17 cellular contexts compared by ENCODE assay signal in genomic region chr6:108309844-108310243, GRCh38. TPM values are rescaled to one million over a fixed set of nuclear protein-coding genes. Genes with fewer than 3 reads are reported as not detected.
DNase-seq lines count a peak whose midpoint lies in the region; ATAC-seq, FAIRE-seq and TF ChIP-seq lines count a peak whose summit lies in the region.
"Had no signal": no experiment of that assay in that cellular context is flagged by ENCODE, and none has a peak within 500 bp of the region (broad histone marks: within the 10 kb centered on the region; RNA-seq: fewer than 3 reads in every experiment).

No MANE protein-coding gene starts in this region.

- H3K27ac Mint-ChIP-seq in osteocyte (ENCODE audit: unreplicated experiment), result no peak overlapping the region
- H3K27ac Mint-ChIP-seq: CD4-positive, alpha-beta memory T cell; GM23338; H9 had no signal

- H3K4me3 ChIP-seq in OCI-LY1 (ENCODE audit: low read depth, low read length, poor library complexity, severe bottlenecking) (no peak overlapping the region), GM12878 (no peak overlapping the region)
- H3K4me3 ChIP-seq: GM23338 had no signal

- H3K36me3 ChIP-seq in OCI-LY1 (ENCODE audit: insufficient read depth, low read length) (no peaks in the 10 kb centered on the region), GM12878 (ENCODE audit: control insufficient read depth in 2 of 2, insufficient read depth in 2 of 2, low read length in 1 of 2) (no peaks in the 10 kb centered on the region)

- no peak for TF ChIP-seq RAD21 in GM12878 (IDR thresholded peaks at IDR 0.05; ENCODE audit: insufficient read depth, low read depth, low read length)

- no peaks in the 10 kb centered on the region for H3K4me1 Mint-ChIP-seq in osteocyte (ENCODE audit: unreplicated experiment)

- H3K4me1 ChIP-seq in OCI-LY1 (ENCODE audit: insufficient read depth, low read length, severe bottlenecking), result peaks cover 23% of the 10 kb centered on the region
- H3K4me1 ChIP-seq in GM12878 (ENCODE audit: control insufficient read depth, insufficient read depth, low read length), result peaks cover 2% of the 10 kb centered on the region; the same call in 1 of the 2 replicates

- POLR2A ChIA-PET in GM12878 (lab: Charles Lee), result interaction anchor here (1.2 to 1.3 kb wide), 2 partner anchors 15 to 54 kb away, joined by 4 to 8 read pairs; partner anchors contain the start of gene AFG1L

- H3K27me3 ChIP-seq in OCI-LY1 (ENCODE audit: insufficient read depth, low read length) (no peaks in the 10 kb centered on the region), GM12878 (replicated peaks in 1 of 2; ENCODE audit: control insufficient read depth in 2 of 2, insufficient read depth in 2 of 2, low read length in 1 of 2) (no peaks in the 10 kb centered on the region)

- no peaks in the 10 kb centered on the region for H3K9me2 ChIP-seq in OCI-LY1 (ENCODE audit: low read depth, low read length)

- H3K9ac ChIP-seq in OCI-LY1 (ENCODE audit: low read length), result no peak overlapping the region
- H3K9ac ChIP-seq in GM12878 (ENCODE audit: control insufficient read depth, insufficient read depth, low read length), result no peak overlapping the region

- H3K9me3 ChIP-seq in OCI-LY1 (ENCODE audit: low read length), result no peaks in the 10 kb centered on the region
- no peaks in the 10 kb centered on the region for H3K9me3 ChIP-seq in GM12878 (replicated peaks; ENCODE audit: control insufficient read depth, insufficient read depth, low read length)

- DNase-seq in GM12878 (ENCODE audit: low read depth, low spot score) (no peak), osteocyte (ENCODE audit: extremely low spot score, unreplicated experiment) (peak; percentile 7), SHP77 treated with DMSO at 0.1 percent for 48 hours (lab: John Stamatoyannopoulos, UW) (no peak)
- DNase-seq: C1 segment of cervical spinal cord; Calu3; CD4-positive, alpha-beta memory T cell; COR-L47; DMS53; DMS79 treated with DMSO at 0.1 percent for 48 hours; H9 had no signal

- H2AFZ ChIP-seq in OCI-LY1 (ENCODE audit: low read length) (no peak overlapping the region), GM12878 (ENCODE audit: control insufficient read depth, low read depth, low read length) (no peak overlapping the region)
- H2AFZ ChIP-seq: GM23338 had no signal

- CTCF ChIA-PET in GM12878 (lab: Yijun Ruan, JAX), result interaction anchor here (1.2 kb wide), 1 partner anchor 20 kb away, joined by 3 read pairs; no protein-coding TSS in a partner anchor

- H3F3A ChIP-seq in OCI-LY1 (ENCODE audit: insufficient read depth, low read length), result no peaks in the 10 kb centered on the region

- in situ Hi-C loops in GM12878 (cut with MboI), result no loop called here

- H3K27me3 Mint-ChIP-seq in osteocyte (ENCODE audit: unreplicated experiment), result no peaks in the 10 kb centered on the region
- H3K27me3 Mint-ChIP-seq: CD4-positive, alpha-beta memory T cell had no signal

- no peaks in the 10 kb centered on the region for H3K9me3 Mint-ChIP-seq in osteocyte (ENCODE audit: unreplicated experiment)
- H3K9me3 Mint-ChIP-seq: CD4-positive, alpha-beta memory T cell; GM23338; H9 had no signal

- H3K4me2 ChIP-seq in OCI-LY1 (ENCODE audit: low read length) (peak overlapping the region; percentile 34; the same call in 1 of the 2 replicates), GM12878 (ENCODE audit: control insufficient read depth, insufficient read depth) (no peak overlapping the region)
- H3K4me2 ChIP-seq: GM23338 had no signal

- TF ChIP-seq EP300 in GM12878 (IDR thresholded peaks at IDR 0.05; ENCODE audit: borderline replicate concordance in 1 of 2, control insufficient read depth in 1 of 2, low read depth in 2 of 2, low read length in 2 of 2), result no peak

- TF ChIP-seq CTCF in OCI-LY1 (IDR thresholded peaks at IDR 0.05; ENCODE audit: low read length) (no peak), GM12878 (IDR thresholded peaks at IDR 0.05 in 2 of 3, conservative IDR thresholded peaks at IDR 0.05 in 1 of 3; ENCODE audit: control insufficient read depth in 2 of 3, extremely low read depth in 1 of 3, insufficient read depth in 1 of 3, low read depth in 3 of 3, low read length in 3 of 3) (no peak), osteocyte (IDR thresholded peaks at IDR 0.05) (no peak)

- no peaks in the 10 kb centered on the region for H4K20me1 ChIP-seq in OCI-LY1 (ENCODE audit: insufficient read depth, low read length)
- H4K20me1 ChIP-seq in GM12878 (ENCODE audit: control insufficient read depth, insufficient read depth), result no peaks in the 10 kb centered on the region

- WGBS in GM12878 (ENCODE audit: insufficient coverage, insufficient replicate concordance, low lambda C conversion rate, missing lambda C conversion rate), result 64% methylated on average over 5 of the region's 5 CpGs

- H3K36me3 Mint-ChIP-seq in osteocyte (ENCODE audit: unreplicated experiment), result no peaks in the 10 kb centered on the region

- H3K27ac ChIP-seq in OCI-LY1 (ENCODE audit: low read depth, low read length, poor library complexity, severe bottlenecking) (no peak overlapping the region), GM12878 (ENCODE audit: control insufficient read depth, insufficient read depth) (no peak overlapping the region)

- peak; percentile 18 for FAIRE-seq in GM12878 (lab: Jason Lieb, UNC)
- FAIRE-seq: G401.6, GM18507 had no signal

- intact Hi-C loops in GM12878 (cut with micrococcal nuclease; ENCODE audit: unreplicated experiment), result no loop called here

- SMC1A ChIA-PET in GM12878 (lab: Charles Lee; ENCODE audit: uncharacterized antibody, unreplicated experiment), result interaction anchor here (0.9 to 1.4 kb wide), 3 partner anchors 8 to 51 kb away, joined by 3 read pairs; partner anchors contain the start of gene AFG1L

- BruUV-seq in GM12878 (replicated peaks; lab: Mats Ljungman, UMichigan), result no TSS peak

- H3K79me2 ChIP-seq in OCI-LY1 (ENCODE audit: insufficient read depth, low read length), result no peaks in the 10 kb centered on the region
- H3K79me2 ChIP-seq in GM12878 (ENCODE audit: control insufficient read depth, insufficient read depth, low read length), result no peaks in the 10 kb centered on the region

- RAD21 ChIA-PET in GM12878 (lab: Charles Lee; ENCODE audit: unreplicated experiment), result interaction anchor here (1.6 kb wide), 1 partner anchor 11 kb away, joined by 5 read pairs; no protein-coding TSS in a partner anchor

- ATAC-seq in GM12878 (no peak), GM18517 (IDR thresholded peaks at IDR 0.05; ENCODE audit: unreplicated experiment) (no peak), HG02588 (IDR thresholded peaks at IDR 0.05; ENCODE audit: unreplicated experiment) (no peak)
- ATAC-seq: GM23338, HCT116 had no signal

- TF ChIP-seq POLR2A in GM12878 (IDR thresholded peaks at IDR 0.05; ENCODE audit: low read depth, low read length), result no peak

- no peak overlapping the region for H3K4me3 Mint-ChIP-seq in osteocyte (ENCODE audit: unreplicated experiment)
- H3K4me3 Mint-ChIP-seq: CD4-positive, alpha-beta memory T cell; GM23338; H9 had no signal

TF ChIP-seq in GM12878, 131 proteins besides CTCF, POLR2A, EP300 and RAD21:
- TF ChIP-seq SPI1 (IDR thresholded peaks at IDR 0.05; ENCODE audit: borderline replicate concordance, insufficient read depth, low read depth, low read length) (peak; percentile 49; the same call in 1 of the 2 replicates), BHLHE40 (IDR thresholded peaks at IDR 0.05; ENCODE audit: borderline replicate concordance in 1 of 2, low read depth in 2 of 2, low read length in 1 of 2) (no peak)

RNA-seq across cellular contexts. Expression of gene AFG1L, which starts 15.0 kb away (rescaled TPM):
- total RNA-seq in GM12878 (2013; cell fraction: nucleolus; rRNA removed), result 8.0 and 11.1 TPM in 2 replicates
- total RNA-seq in GM12878 (2014; rRNA removed) (2.4 and 3.1 TPM in 2 replicates), GM12878 (2014; rRNA removed; fragmentation: Illumina TruSeq; extraction: Trizol) (5.1 and 5.2 TPM in 2 replicates), GM12878 (2021) (8.2 and 9.9 TPM in 2 replicates), osteocyte (7.3 and 9.5 TPM in 2 replicates)
- 1.8 TPM for polyA plus RNA-seq in GM12878 (2011; ENCODE audit: low read depth)
- polyA plus RNA-seq in GM12878 (2011; rRNA removed) (4.9 and 5.5 TPM in 2 replicates), GM12878 (2014; fragmentation: Illumina TruSeq; extraction: Trizol) (3.1 and 4.1 TPM in 2 replicates), GM12878 (2014; fragmentation: Nextera tagmentation; extraction: Ambion mirVana) (1 to 10 TPM; 2.4 to 3.6 TPM), GM12878 (2014; rRNA removed) (2.0 and 2.3 TPM in 2 replicates), GM12878 (2016; fragmentation: Nextera tagmentation; extraction: Ambion mirVana) (1 to 10 TPM; 6.1 to 9.0 TPM)
- 1.0 and 1.3 TPM in 2 replicates for polyA plus RNA-seq in GM12878 (2011; cell fraction: cytosol; rRNA removed)
- 2.2 and 2.9 TPM in 2 replicates for polyA plus RNA-seq in GM12878 (2011; cell fraction: nucleus; rRNA removed)
- polyA plus RNA-seq in GM12878 (2012), result 3.0 and 3.7 TPM in 2 replicates
- 4.6 TPM in 2 replicates for polyA minus RNA-seq in GM12878 (2011; rRNA and poly(A)+ RNA removed)
- 2.5 and 4.1 TPM in 2 replicates for polyA minus RNA-seq in GM12878 (2011; cell fraction: cytosol; rRNA and poly(A)+ RNA removed)
- polyA minus RNA-seq in GM12878 (2011; cell fraction: nucleus; rRNA and poly(A)+ RNA removed), result 5.3 and 8.2 TPM in 2 replicates

RNA-seq across cellular contexts. Expression of gene SNX3, which starts 49.0 kb away (rescaled TPM):
- total RNA-seq in GM12878 (2013; cell fraction: nucleolus; rRNA removed), result 19.8 and 23.1 TPM in 2 replicates
- total RNA-seq in GM12878 (2014; rRNA removed) (82.3 and 103 TPM in 2 replicates), GM12878 (2014; rRNA removed; fragmentation: Illumina TruSeq; extraction: Trizol) (91.2 and 98.9 TPM in 2 replicates), GM12878 (2021) (70.0 and 72.6 TPM in 2 replicates), osteocyte (166 and 171 TPM in 2 replicates)
- polyA plus RNA-seq in GM12878 (2011; ENCODE audit: low read depth), result 41.0 TPM
- polyA plus RNA-seq in GM12878 (2011; rRNA removed) (297 and 428 TPM in 2 replicates), GM12878 (2014; fragmentation: Illumina TruSeq; extraction: Trizol) (152 and 161 TPM in 2 replicates), GM12878 (2014; fragmentation: Nextera tagmentation; extraction: Ambion mirVana) (10 to 100 TPM; 43.7 to 78.6 TPM), GM12878 (2014; rRNA removed) (92.2 and 95.0 TPM in 2 replicates), GM12878 (2016; fragmentation: Nextera tagmentation; extraction: Ambion mirVana) (100 to 1,000 TPM; 161 to 170 TPM)
- polyA plus RNA-seq in GM12878 (2011; cell fraction: cytosol; rRNA removed), result 90.9 and 152 TPM in 2 replicates
- polyA plus RNA-seq in GM12878 (2011; cell fraction: nucleus; rRNA removed), result 41.8 and 46.1 TPM in 2 replicates
- polyA plus RNA-seq in GM12878 (2012), result 64.8 and 92.9 TPM in 2 replicates
- polyA minus RNA-seq in GM12878 (2011; rRNA and poly(A)+ RNA removed), result 56.9 and 95.7 TPM in 2 replicates
- 21.8 and 26.8 TPM in 2 replicates for polyA minus RNA-seq in GM12878 (2011; cell fraction: cytosol; rRNA and poly(A)+ RNA removed)
- polyA minus RNA-seq in GM12878 (2011; cell fraction: nucleus; rRNA and poly(A)+ RNA removed), result 9.7 and 12.7 TPM in 2 replicates
